ENCODE assay signal across 14 cellular contexts in genomic region chr5:111163000-111163399, GRCh38.
DNase-seq lines count a peak whose midpoint lies in the region; ATAC-seq and TF ChIP-seq lines count a peak whose summit lies in the region.
"Had no signal": no experiment of that assay in that cellular context is flagged by ENCODE, and none has a peak within 500 bp of the region (broad histone marks: within the 10 kb centered on the region; RNA-seq: fewer than 3 reads in every experiment).

No MANE protein-coding gene starts in this region.

- intact Hi-C loops in CD4-positive, alpha-beta T cell (cut with DNase I, micrococcal nuclease), result no loop called here

- CTCF ChIA-PET in CD4-positive, alpha-beta T cell (lab: Charles Lee), result no interaction called here

- H3K4me3 ChIP-seq in choroid plexus epithelial cell (ENCODE audit: low read depth, low read length), result no peak overlapping the region
- H3K4me3 ChIP-seq: BLaER1 treated with 17β-estradiol and CSF1 and Interleukin-3, amounts not matched to agents 10 nM and 100 nM; GM23338 had no signal

- POLR2A ChIA-PET in CD4-positive, alpha-beta T cell (lab: Charles Lee), result no interaction called here

- H3K27ac ChIP-seq in CD4-positive, alpha-beta T cell (ENCODE audit: low read depth, low read length), result no peak overlapping the region
- H3K27ac ChIP-seq: BLaER1 treated with 17β-estradiol and CSF1 and Interleukin-3, amounts not matched to agents 10 nM and 100 nM had no signal

- no peak for TF ChIP-seq CTCF in choroid plexus epithelial cell (conservative IDR thresholded peaks at IDR 0.05; ENCODE audit: low read depth, low read length)
- no peak for TF ChIP-seq CTCF in CD4-positive, alpha-beta T cell (IDR thresholded peaks at IDR 0.05)

- H3K36me3 Mint-ChIP-seq in activated naive CD8-positive, alpha-beta T cell treated with anti-CD3 and anti-CD28 coated beads, Interleukin-2, amount 50 U/mL, for 24 hours (ENCODE audit: low read depth), result no peaks in the 10 kb centered on the region
- no peaks in the 10 kb centered on the region for H3K36me3 Mint-ChIP-seq in activated naive CD8-positive, alpha-beta T cell treated with anti-CD3 and anti-CD28 coated beads for 36 hours
- no peaks in the 10 kb centered on the region for H3K36me3 Mint-ChIP-seq in CD4-positive, alpha-beta T cell (ENCODE audit: low read depth)
- H3K36me3 Mint-ChIP-seq: CD4-positive, CD25-positive, alpha-beta regulatory T cell had no signal

- H3K27me3 Mint-ChIP-seq in activated naive CD8-positive, alpha-beta T cell treated with anti-CD3 and anti-CD28 coated beads, Interleukin-2, amount 50 U/mL, for 24 hours, result peaks cover under 1% of the 10 kb centered on the region
- H3K27me3 Mint-ChIP-seq in activated naive CD8-positive, alpha-beta T cell treated with anti-CD3 and anti-CD28 coated beads for 36 hours, result no peaks in the 10 kb centered on the region
- H3K27me3 Mint-ChIP-seq in CD4-positive, alpha-beta T cell, result no peaks in the 10 kb centered on the region

- H3K4me3 Mint-ChIP-seq in activated naive CD8-positive, alpha-beta T cell treated with anti-CD3 and anti-CD28 coated beads, Interleukin-2, amount 50 U/mL, for 24 hours, result no peak overlapping the region
- H3K4me3 Mint-ChIP-seq in activated naive CD8-positive, alpha-beta T cell treated with anti-CD3 and anti-CD28 coated beads for 36 hours, result no peak overlapping the region
- no peak overlapping the region for H3K4me3 Mint-ChIP-seq in CD4-positive, alpha-beta T cell
- H3K4me3 Mint-ChIP-seq: CD4-positive, CD25-positive, alpha-beta regulatory T cell; GM23338 had no signal

- peaks cover 19% of the 10 kb centered on the region for H3K4me1 Mint-ChIP-seq in activated naive CD8-positive, alpha-beta T cell treated with anti-CD3 and anti-CD28 coated beads, Interleukin-2, amount 50 U/mL, for 24 hours
- peaks cover 20% of the 10 kb centered on the region for H3K4me1 Mint-ChIP-seq in activated naive CD8-positive, alpha-beta T cell treated with anti-CD3 and anti-CD28 coated beads for 36 hours
- peaks cover 8% of the 10 kb centered on the region for H3K4me1 Mint-ChIP-seq in CD4-positive, alpha-beta T cell (ENCODE audit: low read depth)

- H3K9me3 ChIP-seq in CD4-positive, alpha-beta T cell (ENCODE audit: control insufficient read depth, low read length), result no peaks in the 10 kb centered on the region
- H3K9me3 ChIP-seq: BLaER1 treated with 17β-estradiol and CSF1 and Interleukin-3, amounts not matched to agents 10 nM and 100 nM had no signal

- peak overlapping the region; percentile 6 for H3K27ac Mint-ChIP-seq in activated naive CD8-positive, alpha-beta T cell treated with anti-CD3 and anti-CD28 coated beads, Interleukin-2, amount 50 U/mL, for 24 hours
- no peak overlapping the region for H3K27ac Mint-ChIP-seq in activated naive CD8-positive, alpha-beta T cell treated with anti-CD3 and anti-CD28 coated beads for 36 hours
- H3K27ac Mint-ChIP-seq in CD4-positive, alpha-beta T cell, result no peak overlapping the region
- H3K27ac Mint-ChIP-seq: CD4-positive, CD25-positive, alpha-beta regulatory T cell; GM23338 had no signal

- DNase-seq in activated naive CD8-positive, alpha-beta T cell treated with anti-CD3 and anti-CD28 coated beads, Interleukin-2, amount 50 U/mL, for 24 hours, result no peak
- DNase-seq in activated naive CD8-positive, alpha-beta T cell treated with anti-CD3 and anti-CD28 coated beads for 36 hours, result no peak
- DNase-seq in M059J (ENCODE audit: low read depth) (peak; percentile 23), choroid plexus epithelial cell (ENCODE audit: low read depth) (peak; percentile 33), inferior parietal cortex (ENCODE audit: extremely low spot score) (no peak)
- DNase-seq in CD4-positive, alpha-beta T cell, result no peak
- DNase-seq: ACHN; Calu3; CD4-positive, CD25-positive, alpha-beta regulatory T cell; DMS 273 treated with DMSO at 0.1 percent for 48 hours; H7 had no signal

- H3K9me3 Mint-ChIP-seq in activated naive CD8-positive, alpha-beta T cell treated with anti-CD3 and anti-CD28 coated beads, Interleukin-2, amount 50 U/mL, for 24 hours, result no peaks in the 10 kb centered on the region
- H3K9me3 Mint-ChIP-seq in activated naive CD8-positive, alpha-beta T cell treated with anti-CD3 and anti-CD28 coated beads for 36 hours, result peaks cover 3% of the 10 kb centered on the region
- no peaks in the 10 kb centered on the region for H3K9me3 Mint-ChIP-seq in CD4-positive, alpha-beta T cell
- H3K9me3 Mint-ChIP-seq: GM23338 had no signal

- H3K27me3 ChIP-seq in CD4-positive, alpha-beta T cell (ENCODE audit: control insufficient read depth, insufficient read depth, low read length), result no peaks in the 10 kb centered on the region
- H3K27me3 ChIP-seq: BLaER1 treated with 17β-estradiol and CSF1 and Interleukin-3, amounts not matched to agents 10 nM and 100 nM had no signal

- ATAC-seq in activated naive CD8-positive, alpha-beta T cell treated with anti-CD3 and anti-CD28 coated beads, Interleukin-2, amount 50 U/mL, for 24 hours, result peak; percentile 73
- ATAC-seq in CD4-positive, alpha-beta T cell (ENCODE audit: poor library complexity), result no peak
- ATAC-seq in GM18519 (IDR thresholded peaks at IDR 0.05; ENCODE audit: low FRiP score, unreplicated experiment), result no peak
- ATAC-seq: GM23338 had no signal

Comparison
In these comparisons a context has a peak if more than half of its experiments do, and no peak if none do; other contexts are left out.
1. DNase-seq: peak in M059J (single experiment) and choroid plexus epithelial cell (single experiment); none in activated naive CD8-positive, alpha-beta T cell treated with anti-CD3 and anti-CD28 coated beads, Interleukin-2, amount 50 U/mL, for 24 hours (single experiment), activated naive CD8-positive, alpha-beta T cell treated with anti-CD3 and anti-CD28 coated beads for 36 hours (single experiment), CD4-positive, alpha-beta T cell (0 of 10) and inferior parietal cortex (single experiment).